24 cellular contexts compared by ENCODE assay signal in the genomic region with DNA sequence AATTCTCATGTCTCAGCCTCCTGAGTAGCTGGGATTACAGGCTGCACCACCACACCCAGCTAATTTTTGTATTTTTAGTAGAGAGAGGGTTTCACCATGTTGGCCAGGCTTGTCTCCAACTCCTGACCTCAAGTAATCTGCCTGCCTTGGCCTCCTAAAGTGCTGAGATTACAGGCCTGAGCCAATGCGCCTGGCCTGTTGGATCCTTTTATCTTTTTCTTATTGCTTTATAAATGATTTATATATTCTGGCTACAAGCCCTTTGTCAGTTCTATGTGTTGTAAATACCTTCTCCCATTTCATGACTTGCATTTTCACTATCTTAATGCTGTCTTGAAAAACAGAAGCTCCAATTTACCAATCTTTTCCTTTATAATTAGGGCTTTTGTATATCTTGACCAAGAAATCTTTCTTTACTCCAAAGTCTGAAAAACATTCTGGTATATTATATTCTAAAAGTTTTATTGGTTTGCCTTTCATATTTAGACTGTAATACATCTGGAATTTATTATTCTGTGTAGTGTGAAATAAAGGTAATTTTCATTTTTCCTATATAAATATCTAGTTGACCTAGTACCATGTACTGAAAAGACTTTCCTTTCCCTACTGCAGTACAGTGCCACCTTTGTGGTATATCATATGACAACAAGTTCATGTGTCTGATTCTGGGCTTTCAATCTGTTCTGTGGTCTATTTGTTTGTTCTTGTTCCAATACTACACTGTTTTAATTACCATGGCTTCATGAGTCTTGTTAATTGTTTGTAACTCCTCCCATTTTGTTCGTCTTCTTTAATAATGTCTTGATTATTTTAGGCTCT. TPM values are rescaled to one million over a fixed set of nuclear protein-coding genes. Genes with fewer than 3 reads are reported as not detected.
DNase-seq lines count a peak whose midpoint lies in the region; ATAC-seq, FAIRE-seq and TF ChIP-seq lines count a peak whose summit lies in the region.
"Had no signal": no experiment of that assay in that cellular context is flagged by ENCODE, and none has a peak within 500 bp of the region (broad histone marks: within the 10 kb centered on the region; RNA-seq: fewer than 3 reads in every experiment).

No MANE protein-coding gene starts in this region.

- no peak for TF ChIP-seq POLR2A in uterus (IDR thresholded peaks at IDR 0.05)

- TF ChIP-seq CTCF in fibroblast of the aortic adventitia (IDR thresholded peaks at IDR 0.05; ENCODE audit: insufficient read depth, low read length) (no peak), pancreas (IDR thresholded peaks at IDR 0.05) (no peak), uterus (IDR thresholded peaks at IDR 0.05) (no peak)

- WGBS in pancreas, 2 donors = 48 to 55% methylated on average over 2 of the region's 2 CpGs

- no peaks in the 10 kb centered on the region for H3K9me3 ChIP-seq in pancreas
- H3K9me3 ChIP-seq in uterus = no peaks in the 10 kb centered on the region
- H3K9me3 ChIP-seq: breast epithelium, thoracic aorta had no signal

- no peak overlapping the region for H3K4me3 Mint-ChIP-seq in activated naive CD8-positive, alpha-beta T cell treated with anti-CD3 and anti-CD28 coated beads, Interleukin-2, amount 50 U/mL, for 24 hours
- H3K4me3 Mint-ChIP-seq: activated naive CD4-positive, alpha-beta T cell treated with anti-CD3 and anti-CD28 coated beads, Interleukin-2, amount 50 U/mL, for 24 hours; dendritic cell treated with granulocyte-macrophage colony-stimulating factor and Interleukin-4, amounts not matched to agents 40 ng/mL and 50 ng/mL, for 4 days; GM23338; IgD-negative memory B cell had no signal

- peak; percentile 50 for DNase-seq in NOMO-1 treated with DMSO at 0.1 percent for 48 hours (lab: John Stamatoyannopoulos, UW; ENCODE audit: unreplicated experiment)
- DNase-seq in NOMO-1 treated with dmso at 0.1 percent for 144 hours (lab: John Stamatoyannopoulos, UW; ENCODE audit: unreplicated experiment) = no peak
- DNase-seq in fibroblast of the aortic adventitia (ENCODE audit: low read depth) = peak; percentile 85
- DNase-seq in pancreas = no peak
- DNase-seq in uterus = peak; percentile 63 to 69
- no peak for DNase-seq in NCI-H82 (lab: John Stamatoyannopoulos, UW)
- no peak for DNase-seq in activated naive CD8-positive, alpha-beta T cell treated with anti-CD3 and anti-CD28 coated beads, Interleukin-2, amount 50 U/mL, for 24 hours
- DNase-seq: activated CD4-positive, alpha-beta T cell treated with anti-CD3 and anti-CD28 coated beads, Interleukin-2, amount 50 U/mL, for 48 hours; activated T-cell treated with anti-CD3 and anti-CD28 coated beads, Interleukin-2, amount 50 U/mL, for 1 hour; head of caudate nucleus; islet precursor cell; NCI-H2081; stimulated activated CD4-positive, alpha-beta T cell treated with anti-CD3 and anti-CD28 coated beads, Interleukin-4, amount 100 ng/mL, for 4 hours; stimulated activated CD8-positive, alpha-beta memory T cell treated with anti-CD3 and anti-CD28 coated beads, Interleukin-4, amount 100 ng/mL, for 48 hours had no signal

- H3K27ac ChIP-seq in pancreas = no peak overlapping the region
- peak overlapping the region; percentile 15 to 63 for H3K27ac ChIP-seq in uterus
- H3K27ac ChIP-seq: breast epithelium, thoracic aorta had no signal

- no peak overlapping the region for H3K4me3 ChIP-seq in fibroblast of the aortic adventitia (ENCODE audit: low read depth, low read length)
- H3K4me3 ChIP-seq in pancreas = no peak overlapping the region
- H3K4me3 ChIP-seq in uterus = no peak overlapping the region
- H3K4me3 ChIP-seq: breast epithelium, GM23338, thoracic aorta had no signal

- intact Hi-C loops in pancreas (cut with DNase I) = no loop called here
- intact Hi-C loops in uterus (cut with DNase I; ENCODE audit: low total_unique reads) = no loop called here

- H3K27ac Mint-ChIP-seq in activated naive CD8-positive, alpha-beta T cell treated with anti-CD3 and anti-CD28 coated beads, Interleukin-2, amount 50 U/mL, for 24 hours = no peak overlapping the region
- H3K27ac Mint-ChIP-seq: activated naive CD4-positive, alpha-beta T cell treated with anti-CD3 and anti-CD28 coated beads, Interleukin-2, amount 50 U/mL, for 24 hours; dendritic cell treated with granulocyte-macrophage colony-stimulating factor and Interleukin-4, amounts not matched to agents 40 ng/mL and 50 ng/mL, for 4 days; GM23338; IgD-negative memory B cell had no signal

- H3K36me3 ChIP-seq in pancreas (no peaks in the 10 kb centered on the region), uterus (no peaks in the 10 kb centered on the region)
- H3K36me3 ChIP-seq: breast epithelium, thoracic aorta had no signal

- no peaks in the 10 kb centered on the region for H3K36me3 Mint-ChIP-seq in activated naive CD8-positive, alpha-beta T cell treated with anti-CD3 and anti-CD28 coated beads, Interleukin-2, amount 50 U/mL, for 24 hours (ENCODE audit: low read depth)
- H3K36me3 Mint-ChIP-seq: IgD-negative memory B cell had no signal

- ATAC-seq in pancreas (peak in 3 of 4 donors; percentile 29 to 69 (median 31)), HG03460 (IDR thresholded peaks at IDR 0.05; ENCODE audit: unreplicated experiment) (no peak)
- ATAC-seq in activated naive CD8-positive, alpha-beta T cell treated with anti-CD3 and anti-CD28 coated beads, Interleukin-2, amount 50 U/mL, for 24 hours = no peak
- ATAC-seq: GM23338 had no signal

- H3K27me3 ChIP-seq in pancreas = no peaks in the 10 kb centered on the region
- H3K27me3 ChIP-seq in uterus = no peaks in the 10 kb centered on the region
- H3K27me3 ChIP-seq: breast epithelium had no signal

- H3K4me1 ChIP-seq in pancreas = peaks cover 0 to 7% (median 0%) of the 10 kb centered on the region in 3 donors
- peaks cover 0 to 10% of the 10 kb centered on the region in 2 donors for H3K4me1 ChIP-seq in uterus
- H3K4me1 ChIP-seq: breast epithelium had no signal

- peaks cover 9% of the 10 kb centered on the region for H3K27me3 Mint-ChIP-seq in activated naive CD8-positive, alpha-beta T cell treated with anti-CD3 and anti-CD28 coated beads, Interleukin-2, amount 50 U/mL, for 24 hours
- H3K27me3 Mint-ChIP-seq: dendritic cell treated with granulocyte-macrophage colony-stimulating factor and Interleukin-4, amounts not matched to agents 40 ng/mL and 50 ng/mL, for 4 days had no signal

- no peak for FAIRE-seq in pancreas (lab: Jason Lieb, UNC)
- FAIRE-seq: RCC 7860 had no signal

- peaks cover 5% of the 10 kb centered on the region for H3K4me1 Mint-ChIP-seq in activated naive CD8-positive, alpha-beta T cell treated with anti-CD3 and anti-CD28 coated beads, Interleukin-2, amount 50 U/mL, for 24 hours
- H3K4me1 Mint-ChIP-seq: GM23338, IgD-negative memory B cell had no signal

- H3K9me3 Mint-ChIP-seq in activated naive CD8-positive, alpha-beta T cell treated with anti-CD3 and anti-CD28 coated beads, Interleukin-2, amount 50 U/mL, for 24 hours = peaks cover 11% of the 10 kb centered on the region

RNA-seq across cellular contexts. Expression of a gene that starts 52.9 kb away (rescaled TPM):
- total RNA-seq in fibroblast of the aortic adventitia (ENCODE audit: low replicate concordance) (not detected in 2 replicates), pancreas (not detected), uterus (not detected)
- polyA plus RNA-seq in pancreas = not detected
- total RNA-seq: A172, breast epithelium, GM23338, mononuclear cell, thoracic aorta had no signal
- polyA plus RNA-seq: GM23338, IgD-negative memory B cell had no signal

Comparison
In these comparisons a context has a peak if more than half of its experiments do, and no peak if none do; other contexts are left out.
1. DNase-seq: peak in NOMO-1 treated with DMSO at 0.1 percent for 48 hours (single experiment), fibroblast of the aortic adventitia (single experiment) and uterus (2 of 2); none in NOMO-1 treated with dmso at 0.1 percent for 144 hours (single experiment), pancreas (0 of 6), NCI-H82 (single experiment) and activated naive CD8-positive, alpha-beta T cell treated with anti-CD3 and anti-CD28 coated beads, Interleukin-2, amount 50 U/mL, for 24 hours (single experiment).
2. ATAC-seq: peak in pancreas (3 of 4); none in HG03460 (single experiment) and activated naive CD8-positive, alpha-beta T cell treated with anti-CD3 and anti-CD28 coated beads, Interleukin-2, amount 50 U/mL, for 24 hours (single experiment).
3. H3K27ac ChIP-seq: peak in uterus (2 of 2); none in pancreas (0 of 4).